ENCODE assay signal across 8 cellular contexts in genomic region chr18:35050004-35050623, GRCh38. TPM values are rescaled to one million over a fixed set of nuclear protein-coding genes. Genes with fewer than 3 reads are reported as not detected.
A peak's percentile ranks its signal among the peaks of the same experiment; 100 is the strongest.
DNase-seq lines count a peak whose midpoint lies in the region; ATAC-seq and TF ChIP-seq lines count a peak whose summit lies in the region.

No MANE protein-coding gene starts in this region.

- H3K4me3 ChIP-seq in lower lobe of right lung = peak overlapping the region; percentile 7
- no peak overlapping the region for H3K4me3 ChIP-seq in PC-9

- POLR2A ChIA-PET in PC-9 (lab: Charles Lee; ENCODE audit: unreplicated experiment) = no interaction called here

- DNase-seq in EL = peak; percentile 13
- no peak for DNase-seq in lower lobe of right lung
- DNase-seq in GM13976 (ENCODE audit: low spot score) = no peak
- no peak for DNase-seq in NCI-H187 (lab: John Stamatoyannopoulos, UW)
- no peak for DNase-seq in stimulated activated CD4-positive, alpha-beta T cell treated with anti-CD3 and anti-CD28 coated beads, Interleukin-2, amount 100 ng/mL, for 48 hours
- DNase-seq in PC-9 = no peak

- BruUV-seq in PC-9 (replicated peaks; lab: Mats Ljungman, UMichigan) = no TSS peak

- H3K79me2 ChIP-seq in PC-9 (ENCODE audit: low read depth) = no peaks in the 10 kb centered on the region

- H3K27ac ChIP-seq in lower lobe of right lung (peak overlapping the region; percentile 54), PC-9 (no peak overlapping the region)

- H3K9me2 ChIP-seq in PC-9 (ENCODE audit: insufficient read depth) = no peaks in the 10 kb centered on the region

- CTCF ChIA-PET in PC-9 (lab: Charles Lee) = no interaction called here

- no peaks in the 10 kb centered on the region for H3F3A ChIP-seq in PC-9 (ENCODE audit: insufficient read depth, low read depth)

- H2AFZ ChIP-seq in PC-9 = no peak overlapping the region

- peak; percentile 33 for ATAC-seq in GM21529 (IDR thresholded peaks at IDR 0.05; ENCODE audit: unreplicated experiment)
- ATAC-seq in SK-N-SH treated with all-trans-retinoic acid at 6 μM for 48 hours = peak; percentile 47
- ATAC-seq in lower lobe of right lung = peak in 1 of 2 donors; percentile 49

- TF ChIP-seq CTCF in lower lobe of right lung (IDR thresholded peaks at IDR 0.05) = no peak
- no peak for TF ChIP-seq CTCF in GM13976 (IDR thresholded peaks at IDR 0.05; ENCODE audit: borderline replicate concordance, control extremely low read depth, extremely low read depth, insufficient read depth, missing control alignments)
- no peak for TF ChIP-seq CTCF in PC-9 (conservative IDR thresholded peaks at IDR 0.05)

- H3K36me3 ChIP-seq in lower lobe of right lung (no peaks in the 10 kb centered on the region), PC-9 (ENCODE audit: low read depth) (no peaks in the 10 kb centered on the region)

- intact Hi-C loops in lower lobe of right lung (cut with DNase I) = no loop called here
- intact Hi-C loops in PC-9 (cut with micrococcal nuclease; ENCODE audit: unreplicated experiment) = no loop called here

- in situ Hi-C loops in GM13976 (cut with MboI; ENCODE audit: low sequenced_read_pairs, unreplicated experiment) = no loop called here

- H4K20me1 ChIP-seq in PC-9 (ENCODE audit: insufficient read depth) = no peaks in the 10 kb centered on the region

- H3K27me3 ChIP-seq in lower lobe of right lung (ENCODE audit: low read depth) = no peaks in the 10 kb centered on the region
- H3K27me3 ChIP-seq in PC-9 (ENCODE audit: insufficient read depth, low read depth) = no peaks in the 10 kb centered on the region

- H3K9me3 ChIP-seq in lower lobe of right lung = no peaks in the 10 kb centered on the region
- no peaks in the 10 kb centered on the region for H3K9me3 ChIP-seq in PC-9 (ENCODE audit: insufficient read depth, low read depth)

- H3K4me2 ChIP-seq in PC-9 = no peak overlapping the region

- H3K4me1 ChIP-seq in lower lobe of right lung = peaks cover 67% of the 10 kb centered on the region
- no peaks in the 10 kb centered on the region for H3K4me1 ChIP-seq in PC-9 (replicated peaks; ENCODE audit: insufficient read depth)

TF ChIP-seq in SK-N-SH treated with all-trans-retinoic acid at 6 μM for 48 hours, 23 proteins besides CTCF, POLR2A, EP300 and RAD21:
- no peak for TF ChIP-seq ZNF8 (CRISPR knock-in tag; IDR thresholded peaks at IDR 0.05)
- TF ChIP-seq ZFP3 (CRISPR knock-in tag; IDR thresholded peaks at IDR 0.05) = no peak
- no peak for TF ChIP-seq CSRNP3 (CRISPR knock-in tag; IDR thresholded peaks at IDR 0.05)
- TF ChIP-seq ZNF70 (CRISPR knock-in tag; IDR thresholded peaks at IDR 0.05) = no peak
- TF ChIP-seq ESRRG (CRISPR knock-in tag; IDR thresholded peaks at IDR 0.05) = no peak

RNA-seq across cellular contexts. Expression of gene MAPRE2, which starts 8.9 kb away (rescaled TPM):
- total RNA-seq in lower lobe of right lung (33.8 TPM), PC-9 (2021) (9.1 and 10.9 TPM in 2 replicates)
